8 cellular contexts compared by ENCODE assay signal in genomic region chr5:56585973-56586740, GRCh38.
A peak's percentile ranks its signal among the peaks of the same experiment; 100 is the strongest.
DNase-seq lines count a peak whose midpoint lies in the region; ATAC-seq and TF ChIP-seq lines count a peak whose summit lies in the region.

No MANE protein-coding gene starts in this region.

- H3K79me1 ChIP-seq in mesenchymal stem cell (replicated peaks; ENCODE audit: low read length, poor library complexity, severe bottlenecking) = no peaks in the 10 kb centered on the region

- DNase-seq in stimulated activated CD4-positive, alpha-beta T cell treated with anti-CD3 and anti-CD28 coated beads, Interleukin-4, amount 100 ng/mL, for 1 hour = peak; percentile 3
- no peak for DNase-seq in stimulated activated CD4-positive, alpha-beta T cell treated with anti-CD3 and anti-CD28 coated beads, Interleukin-1b, Interleukin-23, amount 100 ng/mL, for 48 hours
- peak; percentile 82 for DNase-seq in dermis blood vessel endothelial cell
- DNase-seq in mesenchymal stem cell = no peak
- no peak for DNase-seq in vagina (ENCODE audit: extremely low spot score in 2 of 2)

- H3K36me3 ChIP-seq in mesenchymal stem cell (ENCODE audit: control insufficient read depth in 1 of 2, insufficient read depth in 2 of 2, low read depth in 1 of 2, low read length in 2 of 2) = no peaks in the 10 kb centered on the region
- H3K36me3 ChIP-seq in vagina = no peaks in the 10 kb centered on the region

- H3K9ac ChIP-seq in mesenchymal stem cell (ENCODE audit: low read length) = no peak overlapping the region

- TF ChIP-seq POLR2A in vagina (IDR thresholded peaks at IDR 0.05) (no peak), GM18505 (IDR thresholded peaks at IDR 0.05; ENCODE audit: borderline replicate concordance, extremely low read depth, insufficient read depth, insufficient read length) (no peak)

- no peak overlapping the region for H2BK12ac ChIP-seq in mesenchymal stem cell (ENCODE audit: low read length in 2 of 2)

- no peak overlapping the region for H3K18ac ChIP-seq in mesenchymal stem cell (ENCODE audit: low read depth in 1 of 2, low read length in 2 of 2)

- no peak overlapping the region for H3K4me2 ChIP-seq in mesenchymal stem cell (ENCODE audit: low read length, poor library complexity, severe bottlenecking)

- H2BK15ac ChIP-seq in mesenchymal stem cell (ENCODE audit: low read depth, poor library complexity, severe bottlenecking) = no peak overlapping the region

- H2AFZ ChIP-seq in mesenchymal stem cell (ENCODE audit: low read depth, low read length) = no peak overlapping the region

- H3K14ac ChIP-seq in mesenchymal stem cell (ENCODE audit: low read length in 2 of 2) = no peak overlapping the region

- H3K27me3 ChIP-seq in mesenchymal stem cell (ENCODE audit: control insufficient read depth in 1 of 2, insufficient read depth in 1 of 2, low read length in 2 of 2) (peaks cover 0 to 36% of the 10 kb centered on the region in 2 experiments), vagina (no peaks in the 10 kb centered on the region)

- H2BK120ac ChIP-seq in mesenchymal stem cell (ENCODE audit: low read depth, low read length) = no peak overlapping the region

- H3K4ac ChIP-seq in mesenchymal stem cell (ENCODE audit: low read depth in 1 of 2, low read length in 2 of 2) = no peak overlapping the region

- H4K91ac ChIP-seq in mesenchymal stem cell (ENCODE audit: low read length) = peak overlapping the region; percentile 28

- intact Hi-C loops in vagina (cut with DNase I) = no loop called here

- no peak overlapping the region for H3K23ac ChIP-seq in mesenchymal stem cell (ENCODE audit: low read length in 2 of 2)

- H3K9me3 ChIP-seq in mesenchymal stem cell (ENCODE audit: control insufficient read depth, low read length) = peaks cover 4% of the 10 kb centered on the region
- H3K9me3 ChIP-seq in vagina = no peaks in the 10 kb centered on the region

- 71% methylated on average over 16 of the region's 16 CpGs for WGBS in mesenchymal stem cell

- ATAC-seq in GM21515 (IDR thresholded peaks at IDR 0.05; ENCODE audit: unreplicated experiment) (no peak), GM18505 (IDR thresholded peaks at IDR 0.05; ENCODE audit: unreplicated experiment) (no peak), HG03196 (IDR thresholded peaks at IDR 0.05; ENCODE audit: unreplicated experiment) (no peak)

- H3K27ac ChIP-seq in mesenchymal stem cell (ENCODE audit: low read length, poor library complexity, severe bottlenecking) = no peak overlapping the region
- peak overlapping the region; percentile 57 for H3K27ac ChIP-seq in vagina

- no peak overlapping the region for H2BK5ac ChIP-seq in mesenchymal stem cell (ENCODE audit: low read depth, low read length, poor library complexity, severe bottlenecking)

- H3K4me3 ChIP-seq in mesenchymal stem cell (ENCODE audit: insufficient read depth in 1 of 2, low read depth in 1 of 2, low read length in 2 of 2) (peak overlapping the region in 1 of 2 experiments; percentile 60), vagina (peak overlapping the region; percentile 14 to 30)

- no peak overlapping the region for H2AK5ac ChIP-seq in mesenchymal stem cell (ENCODE audit: low read length, severe bottlenecking)

- no peaks in the 10 kb centered on the region for H3K4me1 ChIP-seq in mesenchymal stem cell (ENCODE audit: control insufficient read depth, insufficient read depth, low read depth, low read length)
- peaks cover 41% of the 10 kb centered on the region for H3K4me1 ChIP-seq in vagina

- no peak for TF ChIP-seq CTCF in vagina (IDR thresholded peaks at IDR 0.05)

- H4K8ac ChIP-seq in mesenchymal stem cell (ENCODE audit: low read length) = no peak overlapping the region

Comparison
In these comparisons a context has a peak if more than half of its experiments do, and no peak if none do; other contexts are left out.
1. DNase-seq: peak in stimulated activated CD4-positive, alpha-beta T cell treated with anti-CD3 and anti-CD28 coated beads, Interleukin-4, amount 100 ng/mL, for 1 hour (single experiment) and dermis blood vessel endothelial cell (single experiment); none in stimulated activated CD4-positive, alpha-beta T cell treated with anti-CD3 and anti-CD28 coated beads, Interleukin-1b, Interleukin-23, amount 100 ng/mL, for 48 hours (single experiment), mesenchymal stem cell (single experiment) and vagina (0 of 2).